Comparison of ENCODE assay signal across 24 cellular contexts in the genomic region with DNA sequence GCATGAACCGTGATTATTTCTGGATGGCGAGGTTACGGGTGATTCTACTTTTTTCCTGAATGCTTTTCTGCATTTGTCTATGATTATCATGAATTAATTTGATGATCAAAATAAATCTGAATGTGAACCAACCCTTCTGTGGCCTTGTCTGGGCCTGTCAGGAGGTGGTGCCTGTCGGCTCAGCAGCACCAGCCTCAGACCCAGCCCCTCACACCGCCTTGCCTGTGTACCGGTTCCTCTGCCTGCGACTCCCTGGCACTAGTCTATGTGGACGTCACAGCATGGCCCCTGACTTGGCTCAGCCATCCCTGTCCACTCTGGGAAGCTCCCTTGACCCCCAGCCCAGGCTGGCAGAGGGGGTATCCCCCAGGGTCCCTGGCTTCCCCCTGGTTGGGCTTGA. TPM values are rescaled to one million over a fixed set of nuclear protein-coding genes. Genes with fewer than 3 reads are reported as not detected.
A peak's percentile ranks its signal among the peaks of the same experiment; 100 is the strongest.
DNase-seq lines count a peak whose midpoint lies in the region; ATAC-seq and TF ChIP-seq lines count a peak whose summit lies in the region.
"Had no signal": no experiment of that assay in that cellular context is flagged by ENCODE, and none has a peak within 500 bp of the region (broad histone marks: within the 10 kb centered on the region; RNA-seq: fewer than 3 reads in every experiment).

No MANE protein-coding gene starts in this region.

- intact Hi-C loops in CD4-positive, alpha-beta T cell (cut with DNase I, micrococcal nuclease) = no loop called here

- H2BK5ac ChIP-seq in trophoblast cell (ENCODE audit: low read depth, low read length, poor library complexity) = no peak overlapping the region

- H3K9me3 ChIP-seq in HEK293 (ENCODE audit: control insufficient read depth, insufficient read depth, low read depth, low read length) (no peaks in the 10 kb centered on the region), SK-N-MC (ENCODE audit: low read depth, low read length) (no peaks in the 10 kb centered on the region), trophoblast cell (ENCODE audit: insufficient read depth, low read depth, low read length) (peaks cover 2% of the 10 kb centered on the region)
- no peaks in the 10 kb centered on the region for H3K9me3 ChIP-seq in CD4-positive, alpha-beta T cell (ENCODE audit: control insufficient read depth, low read length)
- H3K9me3 ChIP-seq: A549; BE2C; BLaER1 treated with 17β-estradiol and CSF1 and Interleukin-3, amounts not matched to agents 10 nM and 100 nM; HAP-1 had no signal

- no peak overlapping the region for H2BK120ac ChIP-seq in trophoblast cell (ENCODE audit: insufficient read depth, low read length, poor library complexity)

- H4K8ac ChIP-seq in trophoblast cell (ENCODE audit: low read depth, low read length) = no peak overlapping the region

- peak overlapping the region; percentile 36 for H4K12ac ChIP-seq in trophoblast cell (ENCODE audit: low read depth, low read length)

- CTCF ChIA-PET in HEK293 (lab: Yijun Ruan, JAX) = no interaction called here
- CTCF ChIA-PET in CD4-positive, alpha-beta T cell (lab: Charles Lee) = no interaction called here

- WGBS in trophoblast cell (ENCODE audit: extremely low coverage, insufficient coverage, insufficient read length) = no CpG with 5 or more reads among the region's 8 CpGs

- H3K79me1 ChIP-seq in trophoblast cell (ENCODE audit: low read length) = no peaks in the 10 kb centered on the region

- no peaks in the 10 kb centered on the region for H3K79me2 ChIP-seq in trophoblast cell (ENCODE audit: control insufficient read depth, insufficient read depth, low read length, poor library complexity)

- H3K27me3 ChIP-seq in trophoblast cell (ENCODE audit: insufficient read depth, low read length) = no peaks in the 10 kb centered on the region
- no peaks in the 10 kb centered on the region for H3K27me3 ChIP-seq in CD4-positive, alpha-beta T cell (ENCODE audit: control insufficient read depth, insufficient read depth, low read length)
- H3K27me3 ChIP-seq: BE2C; BLaER1 treated with 17β-estradiol and CSF1 and Interleukin-3, amounts not matched to agents 10 nM and 100 nM had no signal

- H3K18ac ChIP-seq in trophoblast cell (ENCODE audit: low read length) = no peak overlapping the region

- H3K4me2 ChIP-seq in trophoblast cell (ENCODE audit: low read length) = no peak overlapping the region
- H3K4me2 ChIP-seq: A549; BLaER1 treated with 17β-estradiol and CSF1 and Interleukin-3, amounts not matched to agents 10 nM and 100 nM had no signal

- no peaks in the 10 kb centered on the region for H3K36me3 Mint-ChIP-seq in activated T-helper 17 cell treated with anti-CD3 and anti-CD28 coated beads, Interleukin-2, amount 50 U/mL, for 72 hours (ENCODE audit: low read depth)
- H3K36me3 Mint-ChIP-seq in CD4-positive, alpha-beta T cell (ENCODE audit: low read depth) = no peaks in the 10 kb centered on the region
- H3K36me3 Mint-ChIP-seq: CD14-positive monocyte had no signal

- H2AK5ac ChIP-seq in trophoblast cell (ENCODE audit: low read length) = no peak overlapping the region

- no peak overlapping the region for H3K27ac ChIP-seq in HEK293 (ENCODE audit: extremely low read depth, low read depth, low read length)
- peak overlapping the region; percentile 19 for H3K27ac ChIP-seq in SK-N-MC
- no peak overlapping the region for H3K27ac ChIP-seq in trophoblast cell (ENCODE audit: low read depth, low read length)
- no peak overlapping the region for H3K27ac ChIP-seq in CD4-positive, alpha-beta T cell (ENCODE audit: low read depth, low read length)
- H3K27ac ChIP-seq: A549; BLaER1 treated with 17β-estradiol and CSF1 and Interleukin-3, amounts not matched to agents 10 nM and 100 nM had no signal

- no peak overlapping the region for H3K23ac ChIP-seq in trophoblast cell (ENCODE audit: low read length)

- H3K4me1 Mint-ChIP-seq in activated T-helper 17 cell treated with anti-CD3 and anti-CD28 coated beads, Interleukin-2, amount 50 U/mL, for 72 hours = no peaks in the 10 kb centered on the region
- no peaks in the 10 kb centered on the region for H3K4me1 Mint-ChIP-seq in CD4-positive, alpha-beta T cell (ENCODE audit: low read depth)
- H3K4me1 Mint-ChIP-seq: CD14-positive monocyte; CD4-positive, alpha-beta memory T cell had no signal

- no peak overlapping the region for H3K4me3 Mint-ChIP-seq in activated T-helper 17 cell treated with anti-CD3 and anti-CD28 coated beads, Interleukin-2, amount 50 U/mL, for 72 hours
- H3K4me3 Mint-ChIP-seq in CD4-positive, alpha-beta T cell = no peak overlapping the region
- H3K4me3 Mint-ChIP-seq: CD14-positive monocyte; CD4-positive, alpha-beta memory T cell had no signal

- POLR2A ChIA-PET in HEK293 (lab: Yijun Ruan, JAX) = no interaction called here
- POLR2A ChIA-PET in CD4-positive, alpha-beta T cell (lab: Charles Lee) = no interaction called here

- peak; percentile 76 for ATAC-seq in esophagus mucosa
- ATAC-seq in activated T-helper 17 cell treated with anti-CD3 and anti-CD28 coated beads, Interleukin-2, amount 50 U/mL, for 72 hours (replicated peaks) = no peak
- no peak for ATAC-seq in CD4-positive, alpha-beta T cell (ENCODE audit: poor library complexity)

- H2AFZ ChIP-seq in trophoblast cell (ENCODE audit: insufficient read depth, low read length, poor library complexity) = no peak overlapping the region

- no peak for TF ChIP-seq CTCF in HEK293 (tag by site-specific recombination; IDR thresholded peaks at IDR 0.05)
- TF ChIP-seq CTCF in CD4-positive, alpha-beta T cell (IDR thresholded peaks at IDR 0.05) = no peak

- no peak overlapping the region for H3K9ac ChIP-seq in SK-N-MC (ENCODE audit: insufficient read length)
- no peak overlapping the region for H3K9ac ChIP-seq in trophoblast cell (ENCODE audit: low read length)

- DNase-seq in SK-N-MC (ENCODE audit: low read depth, low spot score) = no peak
- DNase-seq in trophoblast cell = no peak
- no peak for DNase-seq in CD4-positive, alpha-beta T cell
- no peak for DNase-seq in germinal center (ENCODE audit: low spot score)
- DNase-seq: 8988T; ACHN; AML-193; BE2C; Calu3; CD4-positive, alpha-beta memory T cell; COR-L47; DMS53; DMS79 treated with DMSO at 0.1 percent for 48 hours; GF-D8; GOT3 had no signal

- H3K36me3 ChIP-seq in HEK293 (ENCODE audit: control insufficient read depth in 2 of 2, insufficient read depth in 1 of 2, low read length in 2 of 2) (no peaks in the 10 kb centered on the region), SK-N-MC (ENCODE audit: insufficient read depth, low read length) (peaks cover 6% of the 10 kb centered on the region; the same call in 1 of the 2 replicates), trophoblast cell (ENCODE audit: control insufficient read depth in 1 of 2, insufficient read depth in 2 of 2, low read length in 2 of 2) (no peaks in the 10 kb centered on the region)

- H2BK12ac ChIP-seq in trophoblast cell (ENCODE audit: low read length) = no peak overlapping the region

- no peaks in the 10 kb centered on the region for H3K27me3 Mint-ChIP-seq in activated T-helper 17 cell treated with anti-CD3 and anti-CD28 coated beads, Interleukin-2, amount 50 U/mL, for 72 hours
- H3K27me3 Mint-ChIP-seq in CD4-positive, alpha-beta T cell = no peaks in the 10 kb centered on the region
- H3K27me3 Mint-ChIP-seq: CD4-positive, alpha-beta memory T cell had no signal

- no peaks in the 10 kb centered on the region for H3K4me1 ChIP-seq in HEK293 (ENCODE audit: control insufficient read depth, insufficient read depth, low read length)
- H3K4me1 ChIP-seq in trophoblast cell (ENCODE audit: control insufficient read depth in 1 of 2, insufficient read depth in 2 of 2, low read length in 2 of 2) = no peaks in the 10 kb centered on the region
- H3K4me1 ChIP-seq: A549, BE2C, HAP-1 had no signal

- H3K4ac ChIP-seq in trophoblast cell (ENCODE audit: low read depth, low read length) = no peak overlapping the region

- H3K9me3 Mint-ChIP-seq in activated T-helper 17 cell treated with anti-CD3 and anti-CD28 coated beads, Interleukin-2, amount 50 U/mL, for 72 hours = no peaks in the 10 kb centered on the region
- no peaks in the 10 kb centered on the region for H3K9me3 Mint-ChIP-seq in CD4-positive, alpha-beta T cell
- H3K9me3 Mint-ChIP-seq: CD14-positive monocyte; CD4-positive, alpha-beta memory T cell had no signal

- no peak overlapping the region for H3K4me3 ChIP-seq in HEK293 (ENCODE audit: low read depth, low read length)
- no peak overlapping the region for H3K4me3 ChIP-seq in SK-N-MC
- no peak overlapping the region for H3K4me3 ChIP-seq in trophoblast cell (ENCODE audit: low read depth, low read length)
- H3K4me3 ChIP-seq: A549; BLaER1 treated with 17β-estradiol and CSF1 and Interleukin-3, amounts not matched to agents 10 nM and 100 nM; HAP-1 had no signal

- H3K27ac Mint-ChIP-seq in activated T-helper 17 cell treated with anti-CD3 and anti-CD28 coated beads, Interleukin-2, amount 50 U/mL, for 72 hours = no peak overlapping the region
- H3K27ac Mint-ChIP-seq in CD4-positive, alpha-beta T cell = no peak overlapping the region
- H3K27ac Mint-ChIP-seq: CD14-positive monocyte; CD4-positive, alpha-beta memory T cell had no signal

- no peak overlapping the region for H4K91ac ChIP-seq in trophoblast cell (ENCODE audit: low read depth, low read length)

- H3K14ac ChIP-seq in trophoblast cell (ENCODE audit: low read length) = no peak overlapping the region

TF ChIP-seq in HEK293, 187 proteins besides CTCF, POLR2A, EP300 and RAD21:
- TF ChIP-seq YY1 (tag by site-specific recombination; IDR thresholded peaks at IDR 0.05) (no peak), ZBTB17 (tag by site-specific recombination; IDR thresholded peaks at IDR 0.05) (0 out of 2 replicates have a peak, but pooled peaks have one; percentile 3)

RNA-seq across cellular contexts. Expression of a gene that starts 15.5 kb away (rescaled TPM):
- 67.9 TPM for total RNA-seq in esophagus mucosa
- polyA plus RNA-seq in trophoblast cell (2013) = 169 and 176 TPM in 2 replicates
- total RNA-seq in activated T-helper 17 cell treated with anti-CD3 and anti-CD28 coated beads, Interleukin-2, amount 50 U/mL, for 72 hours = 10 to 100 TPM; 37.6 to 54.7 TPM
- 100 to 1,000 TPM in 1 of 2 experiments, 10 to 100 TPM in 1; 96.0 to 102 TPM for total RNA-seq in CD4-positive, alpha-beta T cell

RNA-seq across cellular contexts. Expression of a gene that starts 19.4 kb away (rescaled TPM):
- total RNA-seq in esophagus mucosa = 0.32 TPM
- 0.11 and 0.12 TPM in 2 replicates for polyA plus RNA-seq in trophoblast cell (2013)
- 1 to 10 TPM; 1.7 to 5.0 TPM for total RNA-seq in activated T-helper 17 cell treated with anti-CD3 and anti-CD28 coated beads, Interleukin-2, amount 50 U/mL, for 72 hours
- total RNA-seq in CD4-positive, alpha-beta T cell = 1 to 10 TPM; 3.2 to 4.6 TPM

RNA-seq across cellular contexts. Expression of a gene that starts 46.4 kb away (rescaled TPM):
- total RNA-seq in esophagus mucosa = not detected
- 0.27 and 0.31 TPM in 2 replicates for polyA plus RNA-seq in trophoblast cell (2013)
- total RNA-seq in activated T-helper 17 cell treated with anti-CD3 and anti-CD28 coated beads, Interleukin-2, amount 50 U/mL, for 72 hours = 1 to 10 TPM in 1 of 2 donors, under 1 TPM in 1; 0.89 to 2.1 TPM
- 1 to 10 TPM; 7.7 to 8.9 TPM for total RNA-seq in CD4-positive, alpha-beta T cell
- total RNA-seq: Daoy, G401 had no signal
- polyA plus RNA-seq: CD14-positive monocyte had no signal
